36 cellular contexts compared by ENCODE assay signal in genomic region chr11:58504232-58504631, GRCh38. TPM values are rescaled to one million over a fixed set of nuclear protein-coding genes. Genes with fewer than 3 reads are reported as not detected.
"Had no signal": no experiment of that assay in that cellular context is flagged by ENCODE, and none has a peak within 500 bp of the region (broad histone marks: within the 10 kb centered on the region; RNA-seq: fewer than 3 reads in every experiment).

No MANE protein-coding gene starts in this region.

- ATAC-seq: foreskin keratinocyte; gastroesophageal sphincter; heart left ventricle; left lobe of liver; mucosa of descending colon; natural killer cell treated with Interleukin-12 subunit alpha and Interleukin-12 subunit beta and Interleukin-15 and Interleukin-18, amount 100 ng/mL, for 72 hours; sciatic nerve; stimulated activated naive CD8-positive, alpha-beta T cell treated with anti-CD3 and anti-CD28 coated beads, Interleukin-15, amount 100 ng/mL, for 72 hours had no signal

- H3K27me3 ChIP-seq: esophagus muscularis mucosa, foreskin keratinocyte, gastroesophageal sphincter, heart left ventricle, hepatocyte, right atrium auricular region, suprapubic skin, transverse colon, vagina had no signal

- H2AFZ ChIP-seq: hepatocyte had no signal

- H3K4me1 ChIP-seq: esophagus muscularis mucosa, foreskin keratinocyte, gastroesophageal sphincter, heart left ventricle, prostate gland, right atrium auricular region, suprapubic skin, transverse colon, vagina had no signal

- H3K4me3 ChIP-seq: coronary artery, esophagus muscularis mucosa, gastroesophageal sphincter, heart left ventricle, hepatocyte, lung, mucosa of descending colon, prostate gland, right atrium auricular region, smooth muscle cell, suprapubic skin, transverse colon, vagina had no signal

- H3K4me2 ChIP-seq: hepatocyte, smooth muscle cell had no signal

- H3K4me1 Mint-ChIP-seq: mesothelial cell of epicardium had no signal

- H3K27ac ChIP-seq: coronary artery, esophagus muscularis mucosa, foreskin keratinocyte, gastroesophageal sphincter, heart left ventricle, hepatocyte, prostate gland, right atrium auricular region, suprapubic skin, transverse colon, vagina had no signal

- H3K4me3 Mint-ChIP-seq: mesothelial cell of epicardium; naive B cell; natural killer cell treated with Interleukin-12 subunit alpha and Interleukin-12 subunit beta and Interleukin-15 and Interleukin-18, amount 100 ng/mL, for 72 hours; stimulated activated naive CD8-positive, alpha-beta T cell treated with anti-CD3 and anti-CD28 coated beads, Interleukin-15, amount 100 ng/mL, for 72 hours had no signal

- H3K9me3 Mint-ChIP-seq: mesothelial cell of epicardium; natural killer cell treated with Interleukin-12 subunit alpha and Interleukin-12 subunit beta and Interleukin-15 and Interleukin-18, amount 100 ng/mL, for 72 hours; stimulated activated naive CD8-positive, alpha-beta T cell treated with anti-CD3 and anti-CD28 coated beads, Interleukin-15, amount 100 ng/mL, for 72 hours had no signal

- H3K9me3 ChIP-seq: esophagus muscularis mucosa, gastroesophageal sphincter, heart left ventricle, mucosa of descending colon, prostate gland, right atrium auricular region, suprapubic skin, transverse colon, vagina had no signal

- H3K27me3 Mint-ChIP-seq: naive B cell; natural killer cell treated with Interleukin-12 subunit alpha and Interleukin-12 subunit beta and Interleukin-15 and Interleukin-18, amount 100 ng/mL, for 72 hours; stimulated activated naive CD8-positive, alpha-beta T cell treated with anti-CD3 and anti-CD28 coated beads, Interleukin-15, amount 100 ng/mL, for 72 hours had no signal

- H3K36me3 Mint-ChIP-seq: mesothelial cell of epicardium, naive B cell had no signal

- H3K36me3 ChIP-seq: esophagus muscularis mucosa, gastroesophageal sphincter, heart left ventricle, prostate gland, right atrium auricular region, suprapubic skin, transverse colon, vagina had no signal

- H3K27ac Mint-ChIP-seq: mesothelial cell of epicardium; natural killer cell treated with Interleukin-12 subunit alpha and Interleukin-12 subunit beta and Interleukin-15 and Interleukin-18, amount 100 ng/mL, for 72 hours; stimulated activated naive CD8-positive, alpha-beta T cell treated with anti-CD3 and anti-CD28 coated beads, Interleukin-15, amount 100 ng/mL, for 72 hours had no signal

- DNase-seq: dermis blood vessel endothelial cell; effector memory CD4-positive, alpha-beta T cell; foreskin keratinocyte; heart left ventricle; kidney; mesenchymal stem cell; mucosa of descending colon; naive B cell; nucleus accumbens; stimulated activated CD4-positive, alpha-beta T cell treated with anti-CD3 and anti-CD28 coated beads, Interleukin-12 subunit alpha, Interleukin-12 subunit beta, amount 100 ng/mL, for 4 hours; stimulated activated CD4-positive, alpha-beta T cell treated with anti-CD3 and anti-CD28 coated beads, Interleukin-1b, Interleukin-23, amount 100 ng/mL, for 48 hours; stimulated activated CD4-positive, alpha-beta T cell treated with anti-CD3 and anti-CD28 coated beads, Interleukin-4, amount 100 ng/mL, for 1 hour; stimulated activated CD8-positive, alpha-beta memory T cell treated with anti-CD3 and anti-CD28 coated beads, Interleukin-4, amount 100 ng/mL, for 48 hours; stimulated activated naive CD8-positive, alpha-beta T cell treated with anti-CD3 and anti-CD28 coated beads, Interleukin-15, amount 100 ng/mL, for 72 hours; transverse colon had no signal

RNA-seq across cellular contexts. Expression of gene OR5B21, which starts 3.7 kb away (rescaled TPM):
- total RNA-seq: dermis blood vessel endothelial cell, endothelial cell of umbilical vein, epithelial cell of proximal tubule, esophagus muscularis mucosa, fibroblast of lung, foreskin keratinocyte, gastroesophageal sphincter, heart left ventricle, hepatocyte, kidney, left lobe of liver, liver, mesothelial cell of epicardium, mucosa of descending colon, osteocyte, prostate gland, right atrium auricular region, sciatic nerve, smooth muscle cell, suprapubic skin, transverse colon, ureter, vagina had no signal
- polyA plus RNA-seq: endothelial cell of umbilical vein, fibroblast of lung, foreskin keratinocyte, heart left ventricle, hepatocyte, liver, lung, smooth muscle cell, thymus had no signal
